In genomic region chr4:74230902-74231499, GRCh38 we compare ENCODE assay signal across 7 cellular contexts.
A peak's percentile ranks its signal among the peaks of the same experiment; 100 is the strongest.
DNase-seq lines count a peak whose midpoint lies in the region; ATAC-seq, FAIRE-seq and TF ChIP-seq lines count a peak whose summit lies in the region.

No MANE protein-coding gene starts in this region.

- H3K4me2 ChIP-seq in GM12878 (ENCODE audit: control insufficient read depth, insufficient read depth) = no peak overlapping the region
- H3K4me2 ChIP-seq in osteoblast (ENCODE audit: insufficient read depth, low read length) = peak overlapping the region; percentile 70

- TF ChIP-seq POLR2A in GM12878 (IDR thresholded peaks at IDR 0.05; ENCODE audit: low read depth, low read length) = no peak

- H2AFZ ChIP-seq in GM12878 (ENCODE audit: control insufficient read depth, low read depth, low read length) = peak overlapping the region; percentile 52
- peak overlapping the region; percentile 50 for H2AFZ ChIP-seq in osteoblast (ENCODE audit: low read length)

- H3K36me3 Mint-ChIP-seq in effector memory CD8-positive, alpha-beta T cell (ENCODE audit: insufficient read depth) = no peaks in the 10 kb centered on the region

- WGBS in GM12878 (ENCODE audit: insufficient coverage, insufficient replicate concordance, low lambda C conversion rate, missing lambda C conversion rate) = 39% methylated on average over 7 of the region's 7 CpGs

- no peaks in the 10 kb centered on the region for H4K20me1 ChIP-seq in GM12878 (ENCODE audit: control insufficient read depth, insufficient read depth)
- H4K20me1 ChIP-seq in osteoblast (ENCODE audit: insufficient read depth, low read length) = no peaks in the 10 kb centered on the region

- H3K9ac ChIP-seq in GM12878 (ENCODE audit: control insufficient read depth, insufficient read depth, low read length) = no peak overlapping the region

- intact Hi-C loops in GM12878 (cut with micrococcal nuclease; ENCODE audit: unreplicated experiment) = no loop called here

- H3K4me1 ChIP-seq in GM12878 (ENCODE audit: control insufficient read depth, insufficient read depth, low read length) (peaks cover 9% of the 10 kb centered on the region), osteoblast (ENCODE audit: insufficient read depth, low read length) (peaks cover 38% of the 10 kb centered on the region)

- POLR2A ChIA-PET in GM12878 (lab: Charles Lee) = interaction anchor here (0.7 kb wide), 1 partner anchor 119 kb away, joined by 3 read pairs; no protein-coding TSS in a partner anchor

- H3K4me1 Mint-ChIP-seq in effector memory CD8-positive, alpha-beta T cell (ENCODE audit: low read depth in 2 of 2) = no peaks in the 10 kb centered on the region

- no peak for TF ChIP-seq EP300 in GM12878 (IDR thresholded peaks at IDR 0.05; ENCODE audit: borderline replicate concordance in 1 of 2, control insufficient read depth in 1 of 2, low read depth in 2 of 2, low read length in 2 of 2)

- H3K4me3 Mint-ChIP-seq in effector memory CD8-positive, alpha-beta T cell = no peak overlapping the region

- CTCF ChIA-PET in GM12878 (lab: Yijun Ruan, JAX) = interaction anchor here (0.6 to 5.3 kb wide), 16 partner anchors 13 to 491 kb away, joined by 3 to 67 read pairs (median 4); partner anchors contain the start of gene CXCL8

- H3K27ac Mint-ChIP-seq in effector memory CD8-positive, alpha-beta T cell = no peak overlapping the region

- in situ Hi-C loops in GM12878 (cut with MboI) = no loop called here
- in situ Hi-C loops in G401 (cut with HindIII; ENCODE audit: low sequenced_read_pairs) = no loop called here

- H3K4me3 ChIP-seq in GM12878 (no peak overlapping the region), osteoblast (ENCODE audit: insufficient read depth, low read length) (peak overlapping the region; percentile 36)

- RAD21 ChIA-PET in GM12878 (lab: Charles Lee; ENCODE audit: unreplicated experiment) = interaction anchor here (0.7 to 3.1 kb wide), 7 partner anchors 16 to 392 kb away, joined by 3 to 39 read pairs (median 3); no protein-coding TSS in a partner anchor

- peak; percentile 61 for DNase-seq in HK-2 (ENCODE audit: unreplicated experiment)
- no peak for DNase-seq in GM12878 (ENCODE audit: low read depth, low spot score)
- peak; percentile 25 for DNase-seq in osteoblast (ENCODE audit: insufficient read length, low spot score, missing footprints)
- DNase-seq in effector memory CD8-positive, alpha-beta T cell = no peak
- no peak for DNase-seq in NCI-H345 treated with DMSO at 0.1 percent for 48 hours (lab: John Stamatoyannopoulos, UW; ENCODE audit: unreplicated experiment)
- no peak for DNase-seq in G401 (ENCODE audit: low spot score)

- H3K36me3 ChIP-seq in GM12878 (ENCODE audit: control insufficient read depth in 2 of 2, insufficient read depth in 2 of 2, low read length in 1 of 2) (no peaks in the 10 kb centered on the region), osteoblast (ENCODE audit: insufficient read depth, low read length) (no peaks in the 10 kb centered on the region)

- no TSS peak for BruUV-seq in GM12878 (replicated peaks; lab: Mats Ljungman, UMichigan)

- no peak overlapping the region; the same call in 1 of the 2 replicates for H3K27ac ChIP-seq in GM12878 (ENCODE audit: control insufficient read depth, insufficient read depth)
- H3K27ac ChIP-seq in osteoblast (ENCODE audit: low read depth, low read length) = peak overlapping the region; percentile 92

- no peak for TF ChIP-seq RAD21 in GM12878 (IDR thresholded peaks at IDR 0.05; ENCODE audit: insufficient read depth, low read depth, low read length)

- H3K27me3 ChIP-seq in GM12878 (replicated peaks in 1 of 2; ENCODE audit: control insufficient read depth in 2 of 2, insufficient read depth in 2 of 2, low read length in 1 of 2) (no peaks in the 10 kb centered on the region), osteoblast (ENCODE audit: insufficient read depth, low read length) (no peaks in the 10 kb centered on the region)

- H3K9me3 Mint-ChIP-seq in effector memory CD8-positive, alpha-beta T cell = no peaks in the 10 kb centered on the region

- SMC1A ChIA-PET in GM12878 (lab: Charles Lee; ENCODE audit: uncharacterized antibody, unreplicated experiment) = interaction anchor here (0.6 to 4.4 kb wide), 6 partner anchors 9 to 445 kb away, joined by 3 to 40 read pairs (median 12); partner anchors contain the start of gene EPGN

- FAIRE-seq in GM12878 (lab: Jason Lieb, UNC) = no peak

- TF ChIP-seq CTCF in GM12878 (IDR thresholded peaks at IDR 0.05 in 2 of 3, conservative IDR thresholded peaks at IDR 0.05 in 1 of 3; ENCODE audit: control insufficient read depth in 2 of 3, extremely low read depth in 1 of 3, insufficient read depth in 1 of 3, low read depth in 3 of 3, low read length in 3 of 3) (no peak), osteoblast (IDR thresholded peaks at IDR 0.05; ENCODE audit: extremely low read depth, low read depth, low read length) (no peak)

- H3K9me3 ChIP-seq in GM12878 (replicated peaks; ENCODE audit: control insufficient read depth, insufficient read depth, low read length) = no peaks in the 10 kb centered on the region
- H3K9me3 ChIP-seq in osteoblast (ENCODE audit: low read depth, low read length) = no peaks in the 10 kb centered on the region

- ATAC-seq in GM19397 (IDR thresholded peaks at IDR 0.05; ENCODE audit: unreplicated experiment) = peak; percentile 54
- peak; percentile 59 for ATAC-seq in GM12878
- no peak for ATAC-seq in effector memory CD8-positive, alpha-beta T cell (replicated peaks)

- H3K27me3 Mint-ChIP-seq in effector memory CD8-positive, alpha-beta T cell = no peaks in the 10 kb centered on the region

- H3K79me2 ChIP-seq in GM12878 (ENCODE audit: control insufficient read depth, insufficient read depth, low read length) (no peaks in the 10 kb centered on the region), osteoblast (ENCODE audit: insufficient read depth, low read length) (no peaks in the 10 kb centered on the region)

TF ChIP-seq in GM12878, 131 proteins besides CTCF, POLR2A, EP300 and RAD21 (continues in another document):
- TF ChIP-seq SRF (IDR thresholded peaks at IDR 0.05; ENCODE audit: low read depth in 2 of 2, low read length in 2 of 2) (no peak), SREBF1 (IDR thresholded peaks at IDR 0.05; ENCODE audit: low read length) (no peak), ASH2L (IDR thresholded peaks at IDR 0.05; ENCODE audit: borderline replicate concordance, low read depth) (no peak), EED (IDR thresholded peaks at IDR 0.05; ENCODE audit: low read depth) (no peak), SPI1 (IDR thresholded peaks at IDR 0.05; ENCODE audit: borderline replicate concordance, insufficient read depth, low read depth, low read length) (no peak), SKIL (IDR thresholded peaks at IDR 0.05; ENCODE audit: low read depth, poor library complexity, severe bottlenecking) (no peak), IKZF1 (conservative IDR thresholded peaks at IDR 0.05) (no peak), WRNIP1 (IDR thresholded peaks at IDR 0.05; ENCODE audit: borderline replicate concordance, low read depth, low read length) (no peak), CBFB (IDR thresholded peaks at IDR 0.05; ENCODE audit: low read depth) (no peak), STAT3 (IDR thresholded peaks at IDR 0.05; ENCODE audit: low read depth, low read length) (no peak), EGR1 (IDR thresholded peaks at IDR 0.05; ENCODE audit: borderline replicate concordance in 1 of 2, low read depth in 2 of 2, low read length in 2 of 2) (no peak), SUZ12 (IDR thresholded peaks at IDR 0.05; ENCODE audit: unreplicated experiment) (no peak), KAT2A (conservative IDR thresholded peaks at IDR 0.05; ENCODE audit: control insufficient read depth, low read depth, low read length) (no peak)
- TF ChIP-seq, protein P1, sequence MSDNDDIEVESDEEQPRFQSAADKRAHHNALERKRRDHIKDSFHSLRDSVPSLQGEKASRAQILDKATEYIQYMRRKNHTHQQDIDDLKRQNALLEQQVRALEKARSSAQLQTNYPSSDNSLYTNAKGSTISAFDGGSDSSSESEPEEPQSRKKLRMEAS (IDR thresholded peaks at IDR 0.05; ENCODE audit: low read depth, low read length) = no peak
- TF ChIP-seq, protein P2, sequence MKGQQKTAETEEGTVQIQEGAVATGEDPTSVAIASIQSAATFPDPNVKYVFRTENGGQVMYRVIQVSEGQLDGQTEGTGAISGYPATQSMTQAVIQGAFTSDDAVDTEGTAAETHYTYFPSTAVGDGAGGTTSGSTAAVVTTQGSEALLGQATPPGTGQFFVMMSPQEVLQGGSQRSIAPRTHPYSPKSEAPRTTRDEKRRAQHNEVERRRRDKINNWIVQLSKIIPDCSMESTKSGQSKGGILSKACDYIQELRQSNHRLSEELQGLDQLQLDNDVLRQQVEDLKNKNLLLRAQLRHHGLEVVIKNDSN (IDR thresholded peaks at IDR 0.05; ENCODE audit: borderline replicate concordance, extremely low read length, insufficient read depth, low read depth, low read length) = no peak

Comparison
In these comparisons a context has a peak if more than half of its experiments do, and no peak if none do; other contexts are left out.
1. DNase-seq: peak in HK-2 (single experiment) and osteoblast (single experiment); none in GM12878 (single experiment), effector memory CD8-positive, alpha-beta T cell (0 of 3), NCI-H345 treated with DMSO at 0.1 percent for 48 hours (single experiment) and G401 (single experiment).